ENCODE assay signal across 11 cellular contexts in the genomic region with DNA sequence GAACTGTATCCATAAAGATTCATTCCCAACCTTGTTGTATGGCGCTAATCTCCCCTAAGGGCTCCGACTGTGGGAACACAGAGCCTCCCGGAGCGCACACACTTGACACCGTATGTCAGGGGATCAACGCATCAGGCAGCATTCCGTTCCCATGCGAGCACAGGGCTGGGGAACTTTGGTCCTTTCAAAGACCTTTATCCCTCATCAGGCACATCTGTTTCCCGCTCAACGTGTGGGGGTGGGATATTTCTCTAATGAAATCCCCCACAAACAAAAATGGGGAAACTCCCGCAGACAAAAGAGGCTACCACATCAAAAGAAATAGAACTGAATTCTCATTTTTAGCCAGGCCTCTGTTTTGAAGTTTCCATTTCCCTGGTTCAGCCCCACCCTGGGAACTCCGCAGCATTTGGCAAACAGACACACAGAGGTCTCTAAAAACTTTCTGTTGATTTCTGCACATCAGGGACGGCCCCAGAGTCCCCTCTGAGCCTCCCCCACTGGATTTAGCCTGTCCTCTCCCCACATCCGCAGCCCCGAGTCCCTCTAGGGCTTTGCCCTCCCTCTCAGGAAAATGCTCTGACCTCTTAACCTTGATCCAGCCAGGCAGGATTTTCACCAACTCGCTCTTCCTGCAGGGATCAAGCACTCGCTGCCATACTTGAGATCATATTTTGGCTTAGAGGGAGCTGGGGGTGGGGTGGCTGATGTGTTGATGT. TPM values are rescaled to one million over a fixed set of nuclear protein-coding genes. Genes with fewer than 3 reads are reported as not detected.
DNase-seq lines count a peak whose midpoint lies in the region; ATAC-seq and TF ChIP-seq lines count a peak whose summit lies in the region.
"Had no signal": no experiment of that assay in that cellular context is flagged by ENCODE, and none has a peak within 500 bp of the region (broad histone marks: within the 10 kb centered on the region; RNA-seq: fewer than 3 reads in every experiment).

No MANE protein-coding gene starts in this region.

- peaks cover 36% of the 10 kb centered on the region for H3K27me3 Mint-ChIP-seq in T-helper 17 cell

- peak; percentile 37 for DNase-seq in DMS153 (lab: John Stamatoyannopoulos, UW)
- no peak for DNase-seq in DMS153 treated with DMSO at 0.1 percent for 48 hours (lab: John Stamatoyannopoulos, UW; ENCODE audit: unreplicated experiment)
- no peak for DNase-seq in T-helper 17 cell
- peak; percentile 41 to 47 for DNase-seq in heart right ventricle
- DNase-seq in stimulated activated effector memory CD8-positive, alpha-beta T cell treated with anti-CD3 and anti-CD28 coated beads, Interleukin-12 subunit alpha, Interleukin-12 subunit beta, amount 100 ng/mL, for 72 hours (ENCODE audit: low spot score in 2 of 2): no peak
- no peak for DNase-seq in AML-193 (lab: John Stamatoyannopoulos, UW)
- DNase-seq in prostate gland (ENCODE audit: low spot score): no peak
- DNase-seq: HFFc6 had no signal

- peaks cover 14% of the 10 kb centered on the region for H3K4me1 Mint-ChIP-seq in T-helper 17 cell
- H3K4me1 Mint-ChIP-seq in stimulated activated effector memory CD8-positive, alpha-beta T cell treated with anti-CD3 and anti-CD28 coated beads, Interleukin-12 subunit alpha, Interleukin-12 subunit beta, amount 100 ng/mL, for 72 hours: peaks cover 19% of the 10 kb centered on the region

- H3K27me3 ChIP-seq in heart right ventricle (peaks cover 0 to 6% (median 0%) of the 10 kb centered on the region in 7 donors), prostate gland (replicated peaks; ENCODE audit: insufficient read depth) (no peaks in the 10 kb centered on the region)

- H3K4me1 ChIP-seq in heart right ventricle (peaks cover 0 to 35% (median 18%) of the 10 kb centered on the region in 9 donors), prostate gland (replicated peaks) (no peaks in the 10 kb centered on the region)

- H3K27ac Mint-ChIP-seq in T-helper 17 cell: peak overlapping the region; percentile 6
- peak overlapping the region; percentile 27 for H3K27ac Mint-ChIP-seq in stimulated activated effector memory CD8-positive, alpha-beta T cell treated with anti-CD3 and anti-CD28 coated beads, Interleukin-12 subunit alpha, Interleukin-12 subunit beta, amount 100 ng/mL, for 72 hours
- H3K27ac Mint-ChIP-seq: HFFc6 had no signal

- 40 to 41% methylated on average over 17 of the region's 17 CpGs for WGBS in heart right ventricle, 2 donors
- WGBS in prostate gland: 64% methylated on average over 17 of the region's 17 CpGs

- peak overlapping the region; percentile 66 for H3K4me3 Mint-ChIP-seq in T-helper 17 cell
- peak overlapping the region; percentile 13 for H3K4me3 Mint-ChIP-seq in stimulated activated effector memory CD8-positive, alpha-beta T cell treated with anti-CD3 and anti-CD28 coated beads, Interleukin-12 subunit alpha, Interleukin-12 subunit beta, amount 100 ng/mL, for 72 hours

- intact Hi-C loops in heart right ventricle (cut with DNase I): loop anchor here in 3 of 10 donors (5.0 to 10.0 kb wide), 3 partner anchors 74 to 84 kb away; no protein-coding TSS in a partner anchor
- intact Hi-C loops in prostate gland (cut with DNase I): no loop called here

- H3K36me3 ChIP-seq in heart right ventricle (no peaks in the 10 kb centered on the region), prostate gland (no peaks in the 10 kb centered on the region)

- H3K9me3 ChIP-seq in T-helper 17 cell (ENCODE audit: control insufficient read depth, low read length, poor library complexity, severe bottlenecking) (no peaks in the 10 kb centered on the region), heart right ventricle (no peaks in the 10 kb centered on the region), prostate gland (no peaks in the 10 kb centered on the region)

- H3K4me3 ChIP-seq in heart right ventricle: no peak overlapping the region
- H3K4me3 ChIP-seq in prostate gland: no peak overlapping the region

- ATAC-seq in T-helper 17 cell (no peak), heart right ventricle (peak; percentile 21 to 75 (median 49)), GM18873 (IDR thresholded peaks at IDR 0.05; ENCODE audit: low FRiP score, unreplicated experiment) (no peak)
- ATAC-seq in stimulated activated effector memory CD8-positive, alpha-beta T cell treated with anti-CD3 and anti-CD28 coated beads, Interleukin-12 subunit alpha, Interleukin-12 subunit beta, amount 100 ng/mL, for 72 hours: no peak

- no peaks in the 10 kb centered on the region for H3K9me3 Mint-ChIP-seq in stimulated activated effector memory CD8-positive, alpha-beta T cell treated with anti-CD3 and anti-CD28 coated beads, Interleukin-12 subunit alpha, Interleukin-12 subunit beta, amount 100 ng/mL, for 72 hours
- H3K9me3 Mint-ChIP-seq: HFFc6 had no signal

- peak overlapping the region in 9 of 10 donors; percentile 51 to 77 (median 64) for H3K27ac ChIP-seq in heart right ventricle
- H3K27ac ChIP-seq in prostate gland: no peak overlapping the region
- H3K27ac ChIP-seq: 22Rv1 had no signal

- H3K36me3 Mint-ChIP-seq in T-helper 17 cell (ENCODE audit: low read depth): no peaks in the 10 kb centered on the region
- H3K36me3 Mint-ChIP-seq in stimulated activated effector memory CD8-positive, alpha-beta T cell treated with anti-CD3 and anti-CD28 coated beads, Interleukin-12 subunit alpha, Interleukin-12 subunit beta, amount 100 ng/mL, for 72 hours: no peaks in the 10 kb centered on the region

- TF ChIP-seq CTCF in heart right ventricle (IDR thresholded peaks at IDR 0.05): no peak
- TF ChIP-seq CTCF in prostate gland (IDR thresholded peaks at IDR 0.05): no peak

- no peak for TF ChIP-seq POLR2A in prostate gland (IDR thresholded peaks at IDR 0.05)

RNA-seq across cellular contexts. Expression of a gene that starts 6.5 kb away (rescaled TPM):
- total RNA-seq in T-helper 17 cell (10 to 100 TPM in 1 of 2 donors, 1 to 10 TPM in 1; 2.5 to 11.5 TPM), heart right ventricle (not detected), prostate gland (1 to 10 TPM in 1 of 2 donors, not detected in 1; 1.5 TPM)
- under 1 TPM in 1 of 2 donors, not detected in 1; 0.06 TPM for polyA plus RNA-seq in heart right ventricle
- total RNA-seq: HFFc6, temporal lobe had no signal

RNA-seq across cellular contexts. Expression of a gene that starts 29.2 kb away (rescaled TPM):
- not detected for total RNA-seq in T-helper 17 cell
- total RNA-seq in heart right ventricle: 1 to 10 TPM in 7 of 10 donors, not detected in 3; 2.3 to 3.8 (median 2.8) TPM
- polyA plus RNA-seq in heart right ventricle: under 1 TPM in 1 of 2 donors, not detected in 1; 0.35 TPM
- total RNA-seq in prostate gland: under 1 TPM in 1 of 2 donors, not detected in 1; 0.14 TPM
- total RNA-seq: HFFc6, temporal lobe had no signal

RNA-seq across cellular contexts. Expression of a gene that starts 58.1 kb away (rescaled TPM):
- not detected for total RNA-seq in T-helper 17 cell
- 1 to 10 TPM in 1 of 10 donors, under 1 TPM in 3, not detected in 6; 0.27 to 2.7 (median 0.47) TPM for total RNA-seq in heart right ventricle
- polyA plus RNA-seq in heart right ventricle: under 1 TPM in 1 of 2 donors, not detected in 1; 0.04 TPM
- total RNA-seq in prostate gland: under 1 TPM in 1 of 2 donors, not detected in 1; 0.23 TPM
- total RNA-seq: temporal lobe had no signal

Comparison
In these comparisons a context has a peak if more than half of its experiments do, and no peak if none do; other contexts are left out.
1. DNase-seq: peak in DMS153 (single experiment) and heart right ventricle (2 of 2); none in DMS153 treated with DMSO at 0.1 percent for 48 hours (single experiment), T-helper 17 cell (0 of 3), stimulated activated effector memory CD8-positive, alpha-beta T cell treated with anti-CD3 and anti-CD28 coated beads, Interleukin-12 subunit alpha, Interleukin-12 subunit beta, amount 100 ng/mL, for 72 hours (0 of 2), AML-193 (0 of 2) and prostate gland (single experiment).
2. ATAC-seq: peak in heart right ventricle (8 of 8); none in T-helper 17 cell (single experiment), stimulated activated effector memory CD8-positive, alpha-beta T cell treated with anti-CD3 and anti-CD28 coated beads, Interleukin-12 subunit alpha, Interleukin-12 subunit beta, amount 100 ng/mL, for 72 hours (single experiment) and GM18873 (single experiment).
3. H3K27ac ChIP-seq: peak in heart right ventricle (9 of 10); none in prostate gland (0 of 2).